Comparison of ENCODE assay signal across 1 cellular context in the genomic region with DNA sequence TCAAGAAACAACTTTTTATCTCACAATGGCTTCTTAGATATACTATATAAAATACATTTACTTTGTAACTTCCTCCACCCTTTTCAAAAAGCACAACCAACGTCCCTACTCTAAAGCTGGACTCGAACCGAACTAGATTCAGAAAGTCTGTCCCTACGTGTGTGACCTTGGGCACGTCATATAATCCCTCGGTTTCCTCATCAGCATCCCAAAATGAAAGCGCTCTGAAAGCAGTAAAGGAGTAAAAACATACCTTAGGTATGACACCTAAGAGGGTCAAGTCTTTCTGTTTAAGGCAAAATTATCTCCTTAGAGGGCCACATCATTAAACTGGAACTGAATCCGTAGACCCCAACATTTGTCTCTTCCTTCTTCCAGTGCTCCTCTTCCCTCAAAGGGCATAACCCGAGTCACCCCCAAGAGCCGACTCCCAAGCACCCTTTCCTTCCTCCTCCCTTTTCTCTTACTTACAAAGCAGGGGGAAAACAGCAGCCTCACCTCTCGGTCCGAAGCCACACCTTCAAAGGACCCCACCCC.
A peak's percentile ranks its signal among the peaks of the same experiment; 100 is the strongest.
TF ChIP-seq lines count a peak whose summit lies in the region.

No MANE protein-coding gene starts in this region.

TF ChIP-seq in GM23338, 12 proteins besides CTCF, POLR2A, EP300 and RAD21:
- TF ChIP-seq, protein P1, sequence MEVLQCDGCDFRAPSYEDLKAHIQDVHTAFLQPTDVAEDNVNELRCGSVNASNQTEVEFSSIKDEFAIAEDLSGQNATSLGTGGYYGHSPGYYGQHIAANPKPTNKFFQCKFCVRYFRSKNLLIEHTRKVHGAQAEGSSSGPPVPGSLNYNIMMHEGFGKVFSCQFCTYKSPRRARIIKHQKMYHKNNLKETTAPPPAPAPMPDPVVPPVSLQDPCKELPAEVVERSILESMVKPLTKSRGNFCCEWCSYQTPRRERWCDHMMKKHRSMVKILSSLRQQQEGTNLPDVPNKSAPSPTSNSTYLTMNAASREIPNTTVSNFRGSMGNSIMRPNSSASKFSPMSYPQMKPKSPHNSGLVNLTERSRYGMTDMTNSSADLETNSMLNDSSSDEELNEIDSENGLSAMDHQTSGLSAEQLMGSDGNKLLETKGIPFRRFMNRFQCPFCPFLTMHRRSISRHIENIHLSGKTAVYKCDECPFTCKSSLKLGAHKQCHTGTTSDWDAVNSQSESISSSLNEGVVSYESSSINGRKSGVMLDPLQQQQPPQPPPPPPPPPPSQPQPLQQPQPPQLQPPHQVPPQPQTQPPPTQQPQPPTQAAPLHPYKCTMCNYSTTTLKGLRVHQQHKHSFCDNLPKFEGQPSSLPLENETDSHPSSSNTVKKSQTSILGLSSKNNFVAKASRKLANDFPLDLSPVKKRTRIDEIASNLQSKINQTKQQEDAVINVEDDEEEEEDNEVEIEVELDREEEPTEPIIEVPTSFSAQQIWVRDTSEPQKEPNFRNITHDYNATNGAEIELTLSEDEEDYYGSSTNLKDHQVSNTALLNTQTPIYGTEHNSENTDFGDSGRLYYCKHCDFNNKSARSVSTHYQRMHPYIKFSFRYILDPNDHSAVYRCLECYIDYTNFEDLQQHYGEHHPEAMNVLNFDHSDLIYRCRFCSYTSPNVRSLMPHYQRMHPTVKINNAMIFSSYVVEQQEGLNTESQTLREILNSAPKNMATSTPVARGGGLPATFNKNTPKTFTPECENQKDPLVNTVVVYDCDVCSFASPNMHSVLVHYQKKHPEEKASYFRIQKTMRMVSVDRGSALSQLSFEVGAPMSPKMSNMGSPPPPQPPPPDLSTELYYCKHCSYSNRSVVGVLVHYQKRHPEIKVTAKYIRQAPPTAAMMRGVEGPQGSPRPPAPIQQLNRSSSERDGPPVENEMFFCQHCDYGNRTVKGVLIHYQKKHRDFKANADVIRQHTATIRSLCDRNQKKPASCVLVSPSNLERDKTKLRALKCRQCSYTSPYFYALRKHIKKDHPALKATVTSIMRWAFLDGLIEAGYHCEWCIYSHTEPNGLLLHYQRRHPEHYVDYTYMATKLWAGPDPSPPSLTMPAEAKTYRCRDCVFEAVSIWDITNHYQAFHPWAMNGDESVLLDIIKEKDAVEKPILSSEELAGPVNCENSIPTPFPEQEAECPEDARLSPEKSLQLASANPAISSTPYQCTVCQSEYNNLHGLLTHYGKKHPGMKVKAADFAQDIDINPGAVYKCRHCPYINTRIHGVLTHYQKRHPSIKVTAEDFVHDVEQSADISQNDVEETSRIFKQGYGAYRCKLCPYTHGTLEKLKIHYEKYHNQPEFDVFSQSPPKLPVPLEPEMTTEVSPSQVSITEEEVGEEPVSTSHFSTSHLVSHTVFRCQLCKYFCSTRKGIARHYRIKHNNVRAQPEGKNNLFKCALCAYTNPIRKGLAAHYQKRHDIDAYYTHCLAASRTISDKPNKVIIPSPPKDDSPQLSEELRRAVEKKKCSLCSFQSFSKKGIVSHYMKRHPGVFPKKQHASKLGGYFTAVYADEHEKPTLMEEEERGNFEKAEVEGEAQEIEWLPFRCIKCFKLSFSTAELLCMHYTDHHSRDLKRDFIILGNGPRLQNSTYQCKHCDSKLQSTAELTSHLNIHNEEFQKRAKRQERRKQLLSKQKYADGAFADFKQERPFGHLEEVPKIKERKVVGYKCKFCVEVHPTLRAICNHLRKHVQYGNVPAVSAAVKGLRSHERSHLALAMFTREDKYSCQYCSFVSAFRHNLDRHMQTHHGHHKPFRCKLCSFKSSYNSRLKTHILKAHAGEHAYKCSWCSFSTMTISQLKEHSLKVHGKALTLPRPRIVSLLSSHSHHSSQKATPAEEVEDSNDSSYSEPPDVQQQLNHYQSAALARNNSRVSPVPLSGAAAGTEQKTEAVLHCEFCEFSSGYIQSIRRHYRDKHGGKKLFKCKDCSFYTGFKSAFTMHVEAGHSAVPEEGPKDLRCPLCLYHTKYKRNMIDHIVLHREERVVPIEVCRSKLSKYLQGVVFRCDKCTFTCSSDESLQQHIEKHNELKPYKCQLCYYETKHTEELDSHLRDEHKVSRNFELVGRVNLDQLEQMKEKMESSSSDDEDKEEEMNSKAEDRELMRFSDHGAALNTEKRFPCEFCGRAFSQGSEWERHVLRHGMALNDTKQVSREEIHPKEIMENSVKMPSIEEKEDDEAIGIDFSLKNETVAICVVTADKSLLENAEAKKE (CRISPR knock-in tag; IDR thresholded peaks at IDR 0.05): no peak
- 0 out of 2 replicates have a peak, but pooled peaks have one; percentile 33 for TF ChIP-seq CREB1 (CRISPR knock-in tag; IDR thresholded peaks at IDR 0.05; ENCODE audit: low read depth)
TF ChIP-seq in GM23338: peak in this region for 1.
